In genomic region chr10:4733843-4734224, GRCh38 we compare ENCODE assay signal across 21 cellular contexts.
DNase-seq lines count a peak whose midpoint lies in the region; ATAC-seq and TF ChIP-seq lines count a peak whose summit lies in the region.
"Had no signal": no experiment of that assay in that cellular context is flagged by ENCODE, and none has a peak within 500 bp of the region (broad histone marks: within the 10 kb centered on the region; RNA-seq: fewer than 3 reads in every experiment).

No MANE protein-coding gene starts in this region.

- in situ Hi-C loops in Panc1 (cut with HindIII; ENCODE audit: low pct_unique_long_range_greater_than_20kb, low sequenced_read_pairs): no loop called here

- DNase-seq in HCT116 (ENCODE audit: low read depth, low spot score) (no peak), Panc1 (ENCODE audit: low read depth, low spot score) (no peak), SHP77 (lab: John Stamatoyannopoulos, UW) (no peak), islet precursor cell (no peak), heart right ventricle (no peak)
- DNase-seq in activated T-cell treated with anti-CD3 and anti-CD28 coated beads, Interleukin-2, amount 50 U/mL, for 72 hours: no peak
- DNase-seq: CD4-positive, alpha-beta T cell; COR-L47; DMS 273 treated with DMSO at 0.1 percent for 48 hours; DMS79 treated with DMSO at 0.1 percent for 48 hours; GM23248; Karpas-422; NCI-H187; NCI-H446; NCI-H526 treated with DMSO at 0.1 percent for 48 hours had no signal

- no peaks in the 10 kb centered on the region for H3K9me3 Mint-ChIP-seq in activated T-cell treated with anti-CD3 and anti-CD28 coated beads, Interleukin-2, amount 50 U/mL, for 72 hours
- H3K9me3 Mint-ChIP-seq: CD4-positive, alpha-beta T cell had no signal

- no peaks in the 10 kb centered on the region for H3K79me2 ChIP-seq in HCT116 (ENCODE audit: insufficient read depth, low read length)

- 87 to 92% methylated on average over 3 of the region's 3 CpGs for WGBS in heart right ventricle, 2 donors

- TF ChIP-seq RAD21 in HCT116 (IDR thresholded peaks at IDR 0.05; ENCODE audit: low read depth): no peak

- TF ChIP-seq POLR2A in HCT116 (IDR thresholded peaks at IDR 0.05; ENCODE audit: borderline replicate concordance, extremely low read depth, insufficient read depth, insufficient read length): no peak

- no peak overlapping the region for H3K27ac ChIP-seq in HCT116 (ENCODE audit: low read depth, low read length)
- H3K27ac ChIP-seq in Panc1 (ENCODE audit: low read length): peak overlapping the region; percentile 29; the same call in 1 of the 2 replicates
- peak overlapping the region in 20 of 21 experiments; percentile 36 to 86 (median 74) for H3K27ac ChIP-seq in skin epidermis
- no peak overlapping the region for H3K27ac ChIP-seq in heart right ventricle
- H3K27ac ChIP-seq: GM23248, RWPE1 had no signal

- TF ChIP-seq CTCF in HCT116 (IDR thresholded peaks at IDR 0.05 in 2 of 3, conservative IDR thresholded peaks at IDR 0.05 in 1 of 3; ENCODE audit: borderline replicate concordance in 1 of 3, insufficient read depth in 1 of 3, low read depth in 2 of 3, low read length in 2 of 3) (no peak), Panc1 (IDR thresholded peaks at IDR 0.05) (no peak), heart right ventricle (IDR thresholded peaks at IDR 0.05) (no peak)

- RAD21 ChIA-PET in HCT116 (lab: Charles Lee; ENCODE audit: low non-redundant PET in 1 of 2, low total read pairs in 2 of 2, uncharacterized antibody in 2 of 2, unreplicated experiment in 2 of 2): no interaction called here

- CTCF ChIA-PET in HCT116 (lab: Charles Lee) (no interaction called here), Panc1 (lab: Charles Lee) (no interaction called here)

- H3K36me3 ChIP-seq in HCT116 (ENCODE audit: control insufficient read depth in 1 of 2, insufficient read depth in 2 of 2, low read length in 2 of 2): no peaks in the 10 kb centered on the region
- H3K36me3 ChIP-seq in Panc1 (ENCODE audit: control insufficient read depth, insufficient read depth, low read length): no peaks in the 10 kb centered on the region
- no peaks in the 10 kb centered on the region for H3K36me3 ChIP-seq in heart right ventricle

- H3K4me3 ChIP-seq in HCT116 (replicated peaks in 1 of 2; ENCODE audit: low read depth in 1 of 2, low read length in 2 of 2): no peak overlapping the region
- H3K4me3 ChIP-seq in Panc1 (ENCODE audit: low read depth in 2 of 2, low read length in 2 of 2): no peak overlapping the region
- H3K4me3 ChIP-seq in skin epidermis: no peak overlapping the region
- no peak overlapping the region for H3K4me3 ChIP-seq in heart right ventricle
- H3K4me3 ChIP-seq: GM12878, GM23248 had no signal

- no peak overlapping the region for H3K4me3 Mint-ChIP-seq in activated T-cell treated with anti-CD3 and anti-CD28 coated beads, Interleukin-2, amount 50 U/mL, for 72 hours
- H3K4me3 Mint-ChIP-seq: CD4-positive, alpha-beta T cell; IgD-negative memory B cell had no signal

- no peaks in the 10 kb centered on the region for H3K36me3 Mint-ChIP-seq in activated T-cell treated with anti-CD3 and anti-CD28 coated beads, Interleukin-2, amount 50 U/mL, for 72 hours (ENCODE audit: insufficient read depth in 2 of 2)
- H3K36me3 Mint-ChIP-seq: IgD-negative memory B cell had no signal

- H3K27ac Mint-ChIP-seq in activated T-cell treated with anti-CD3 and anti-CD28 coated beads, Interleukin-2, amount 50 U/mL, for 72 hours: no peak overlapping the region
- H3K27ac Mint-ChIP-seq: CD4-positive, alpha-beta T cell; IgD-negative memory B cell had no signal

- no peaks in the 10 kb centered on the region for H3K27me3 ChIP-seq in HCT116 (ENCODE audit: insufficient read depth, low read length)
- no peaks in the 10 kb centered on the region for H3K27me3 ChIP-seq in Panc1 (ENCODE audit: control insufficient read depth, insufficient read depth, low read length)
- H3K27me3 ChIP-seq in heart right ventricle: no peaks in the 10 kb centered on the region

- H2AFZ ChIP-seq in HCT116 (ENCODE audit: low read depth, low read length, poor library complexity, severe bottlenecking): peak overlapping the region; percentile 83
- H2AFZ ChIP-seq: GM23248 had no signal

- no peaks in the 10 kb centered on the region for H3K9me2 ChIP-seq in HCT116 (ENCODE audit: insufficient read depth)

- no peaks in the 10 kb centered on the region for H3K4me1 Mint-ChIP-seq in activated T-cell treated with anti-CD3 and anti-CD28 coated beads, Interleukin-2, amount 50 U/mL, for 72 hours (ENCODE audit: low read depth)
- H3K4me1 Mint-ChIP-seq: IgD-negative memory B cell had no signal

- H4K20me1 ChIP-seq in HCT116 (ENCODE audit: insufficient read depth): no peaks in the 10 kb centered on the region

- POLR2A ChIA-PET in HCT116 (lab: Charles Lee) (interaction anchor here (1.0 to 2.7 kb wide), 3 partner anchors 8 to 11 kb away, joined by 3 to 6 read pairs (median 3); no protein-coding TSS in a partner anchor), Panc1 (lab: Charles Lee) (no interaction called here)

- peak overlapping the region; percentile 20 for H3K9ac ChIP-seq in HCT116 (ENCODE audit: low read length)
- H3K9ac ChIP-seq: GM23248 had no signal

- BruUV-seq in HCT116 (replicated peaks; lab: Mats Ljungman, UMichigan) (no TSS peak), Panc1 (replicated peaks; lab: Mats Ljungman, UMichigan) (no TSS peak)

- ATAC-seq in HCT116: peak; percentile 52
- no peak for ATAC-seq in Panc1
- ATAC-seq in esophagus mucosa: peak; percentile 23
- ATAC-seq in activated T-cell treated with anti-CD3 and anti-CD28 coated beads, Interleukin-2, amount 50 U/mL, for 72 hours (replicated peaks in 1 of 2): no peak
- no peak for ATAC-seq in heart right ventricle
- ATAC-seq: GM12878, SK-N-SH treated with all-trans-retinoic acid at 6 μM for 48 hours had no signal

- peaks cover 7 to 19% of the 10 kb centered on the region in 2 experiments; a peak in 3 of 4 replicates for H3K4me1 ChIP-seq in HCT116 (ENCODE audit: control insufficient read depth in 1 of 2, insufficient read depth in 2 of 2, low read length in 2 of 2)
- no peaks in the 10 kb centered on the region; the same call in 1 of the 2 replicates for H3K4me1 ChIP-seq in Panc1 (ENCODE audit: control insufficient read depth, insufficient read depth, low read length)
- no peaks in the 10 kb centered on the region for H3K4me1 ChIP-seq in heart right ventricle

- intact Hi-C loops in HCT116 (cut with micrococcal nuclease): loop anchor here (10.0 kb wide), 1 partner anchor 379 kb away; no protein-coding TSS in a partner anchor
- intact Hi-C loops in Panc1 (cut with micrococcal nuclease; ENCODE audit: unreplicated experiment): no loop called here
- intact Hi-C loops in heart right ventricle (cut with DNase I): no loop called here

- H3K27me3 Mint-ChIP-seq in activated T-cell treated with anti-CD3 and anti-CD28 coated beads, Interleukin-2, amount 50 U/mL, for 72 hours (ENCODE audit: low read depth): peaks cover 26% of the 10 kb centered on the region

- H3K9me3 ChIP-seq in HCT116 (ENCODE audit: control insufficient read depth in 1 of 2, insufficient read depth in 1 of 2, low read depth in 1 of 2, low read length in 2 of 2): no peaks in the 10 kb centered on the region
- peaks cover 23% of the 10 kb centered on the region; the same call in 1 of the 2 replicates for H3K9me3 ChIP-seq in Panc1 (ENCODE audit: control insufficient read depth, insufficient read depth, low read depth, low read length)
- no peaks in the 10 kb centered on the region for H3K9me3 ChIP-seq in heart right ventricle

- H3K4me2 ChIP-seq in HCT116 (ENCODE audit: low read length): peak overlapping the region; percentile 41; the same call in 1 of the 2 replicates

TF ChIP-seq in HCT116, 20 proteins besides CTCF, POLR2A, EP300 and RAD21 (continues in another document):
- no peak for TF ChIP-seq EGR1 (IDR thresholded peaks at IDR 0.05; ENCODE audit: low read depth)
- TF ChIP-seq SP1 (IDR thresholded peaks at IDR 0.05; ENCODE audit: low read depth): no peak
- no peak for TF ChIP-seq ZNF274 (IDR thresholded peaks at IDR 0.05; ENCODE audit: low read depth, low read length)
- no peak for TF ChIP-seq REST (IDR thresholded peaks at IDR 0.05; ENCODE audit: low read depth)
- no peak for TF ChIP-seq CEBPB (IDR thresholded peaks at IDR 0.05; ENCODE audit: low read depth)
- 0 out of 2 replicates have a peak, but pooled peaks have one; percentile 5 for TF ChIP-seq FOSL1 (IDR thresholded peaks at IDR 0.05; ENCODE audit: low read depth)
- peak; percentile 10 for TF ChIP-seq JUND (IDR thresholded peaks at IDR 0.05)

Comparison
In these comparisons a context has a peak if more than half of its experiments do, and no peak if none do; other contexts are left out.
1. ATAC-seq: peak in HCT116 (single experiment) and esophagus mucosa (single experiment); none in Panc1 (single experiment), activated T-cell treated with anti-CD3 and anti-CD28 coated beads, Interleukin-2, amount 50 U/mL, for 72 hours (0 of 2) and heart right ventricle (0 of 8).
2. H3K27ac ChIP-seq: peak in Panc1 (single experiment) and skin epidermis (20 of 21); none in HCT116 (single experiment) and heart right ventricle (0 of 10).